In the genomic region with DNA sequence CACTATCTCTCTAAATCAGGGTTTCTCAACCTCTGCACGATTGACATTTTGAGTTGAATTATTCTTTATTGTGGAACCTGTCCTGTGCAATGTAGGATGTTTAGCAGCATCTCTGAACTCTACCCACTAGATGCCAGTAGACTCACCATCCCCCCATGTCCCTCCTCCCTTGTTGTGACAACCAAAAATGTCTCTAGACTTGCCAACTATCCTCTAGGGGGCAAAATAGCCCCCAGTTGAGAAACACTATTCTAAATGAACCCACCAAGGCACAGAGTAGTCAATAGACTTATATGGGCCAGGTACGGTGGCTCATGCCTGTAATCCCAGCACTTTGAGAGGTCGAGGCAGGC, we compare ENCODE assay signal across 1 cellular context.
TF ChIP-seq lines count a peak whose summit lies in the region.

No MANE protein-coding gene starts in this region.

TF ChIP-seq in WTC11, 78 proteins besides CTCF, POLR2A, EP300 and RAD21 (continued from another document):
- TF ChIP-seq ZNF281 (CRISPR knock-in tag; IDR thresholded peaks at IDR 0.05) (no peak), NFYB (CRISPR knock-in tag; conservative IDR thresholded peaks at IDR 0.05; ENCODE audit: low read depth) (no peak), GTF2I (CRISPR knock-in tag; conservative IDR thresholded peaks at IDR 0.05) (no peak), KAT7 (CRISPR knock-in tag; IDR thresholded peaks at IDR 0.05; ENCODE audit: borderline replicate concordance) (no peak)
TF ChIP-seq in WTC11: peak in this region for 0.
